ENCODE assay signal across 16 cellular contexts in the genomic region with DNA sequence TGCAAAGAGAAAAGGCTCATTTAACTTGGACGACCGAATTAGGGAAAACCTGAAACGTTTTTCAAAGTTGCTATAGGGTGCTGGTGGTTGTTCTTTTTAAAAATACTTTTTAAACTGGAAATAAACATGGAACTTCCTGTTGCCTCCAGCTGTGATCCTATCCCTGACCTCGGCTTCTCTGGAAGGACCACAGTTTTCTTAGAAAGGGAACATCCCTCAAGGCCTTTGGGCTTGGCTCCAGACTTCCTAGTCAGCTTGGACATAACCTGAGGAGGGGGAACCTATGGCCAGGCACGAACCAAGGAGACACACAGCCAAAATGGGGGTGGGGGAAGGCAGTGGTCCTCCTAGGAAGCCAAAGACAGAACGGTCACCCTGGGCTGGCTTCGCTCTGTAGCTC. TPM values are rescaled to one million over a fixed set of nuclear protein-coding genes. Genes with fewer than 3 reads are reported as not detected.
A peak's percentile ranks its signal among the peaks of the same experiment; 100 is the strongest.
DNase-seq lines count a peak whose midpoint lies in the region; ATAC-seq and TF ChIP-seq lines count a peak whose summit lies in the region.
"Had no signal": no experiment of that assay in that cellular context is flagged by ENCODE, and none has a peak within 500 bp of the region (broad histone marks: within the 10 kb centered on the region; RNA-seq: fewer than 3 reads in every experiment).

No MANE protein-coding gene starts in this region.

- ATAC-seq in left ventricle myocardium superior: peak; percentile 7
- no peak for ATAC-seq in Right ventricle myocardium superior (ENCODE audit: poor library complexity)
- no peak for ATAC-seq in HG02759 (IDR thresholded peaks at IDR 0.05; ENCODE audit: unreplicated experiment)
- ATAC-seq: HCT116 had no signal

- 24 to 33% (median 25%) methylated on average over 7 of the region's 7 CpGs for WGBS in ovary, 3 donors
- WGBS in testis, 2 donors: 46 to 75% methylated on average over 5 to 7 of the region's 7 CpGs

- no peaks in the 10 kb centered on the region for H3K27me3 ChIP-seq in ovary
- no peaks in the 10 kb centered on the region for H3K27me3 ChIP-seq in testis
- H3K27me3 ChIP-seq: BLaER1 had no signal

- H3K4me3 ChIP-seq in choroid plexus epithelial cell (ENCODE audit: low read depth, low read length) (no peak overlapping the region), ovary (no peak overlapping the region), testis (no peak overlapping the region)
- H3K4me3 ChIP-seq: BLaER1 had no signal

- TF ChIP-seq EP300 in ovary (IDR thresholded peaks at IDR 0.05): no peak

- no peak for TF ChIP-seq POLR2A in ovary (IDR thresholded peaks at IDR 0.05)
- TF ChIP-seq POLR2A in testis (IDR thresholded peaks at IDR 0.05): no peak

- POLR2A ChIA-PET in GM10248 (lab: Yijun Ruan, JAX): no interaction called here

- H3K4me1 ChIP-seq in ovary (ENCODE audit: insufficient read depth) (peaks cover 32% of the 10 kb centered on the region), testis (peaks cover 28% of the 10 kb centered on the region)

- TF ChIP-seq CTCF in choroid plexus epithelial cell (conservative IDR thresholded peaks at IDR 0.05; ENCODE audit: low read depth, low read length) (no peak), ovary (IDR thresholded peaks at IDR 0.05) (no peak), testis (IDR thresholded peaks at IDR 0.05) (no peak), GM10248 (IDR thresholded peaks at IDR 0.05; ENCODE audit: control extremely low read depth, extremely low read depth, low read depth, missing control alignments) (no peak)

- H3K9me3 ChIP-seq in ovary (no peaks in the 10 kb centered on the region), testis (no peaks in the 10 kb centered on the region)

- intact Hi-C loops in left ventricle myocardium superior (cut with micrococcal nuclease): no loop called here
- intact Hi-C loops in Right ventricle myocardium superior (cut with DNase I): no loop called here
- intact Hi-C loops in ovary (cut with DNase I): no loop called here
- intact Hi-C loops in testis (cut with DNase I; ENCODE audit: low total_unique reads): no loop called here

- no peaks in the 10 kb centered on the region for H3K36me3 ChIP-seq in ovary
- no peaks in the 10 kb centered on the region for H3K36me3 ChIP-seq in testis (ENCODE audit: low read depth, missing control alignments)

- H3K27ac ChIP-seq in ovary (peak overlapping the region in 1 of 2 donors; percentile 30), testis (peak overlapping the region in 1 of 2 donors; percentile 68)
- H3K27ac ChIP-seq: BLaER1 had no signal

- CTCF ChIA-PET in GM10248 (lab: Yijun Ruan, JAX): no interaction called here

- DNase-seq in left ventricle myocardium superior (no peak), Right ventricle myocardium superior (no peak), choroid plexus epithelial cell (ENCODE audit: low read depth) (peak; percentile 30), ovary (peak; percentile 69 to 83 (median 79)), testis (peak; percentile 74), GM10248 (ENCODE audit: extremely low spot score) (no peak)
- no peak for DNase-seq in activated CD8-positive, alpha-beta memory T cell treated with anti-CD3 and anti-CD28 coated beads, Interleukin-2, amount 50 U/mL, for 4 hours
- DNase-seq: 8988T; AML-193; Caco-2; CD8-positive, alpha-beta memory T cell; DND-41; GF-D8 had no signal

RNA-seq across cellular contexts. Expression of a gene that starts 57.7 kb away (rescaled TPM):
- total RNA-seq in left ventricle myocardium superior: 2.2 TPM
- 2.2 TPM for total RNA-seq in Right ventricle myocardium superior
- total RNA-seq in ovary: 1 to 10 TPM; 1.0 to 3.9 (median 2.4) TPM
- 1 to 10 TPM; 1.7 to 4.7 TPM for polyA plus RNA-seq in ovary
- 10 to 100 TPM; 27.1 to 32.8 TPM for total RNA-seq in testis
- 41.2 TPM for polyA plus RNA-seq in testis (ENCODE audit: insufficient read depth, low read depth, low replicate concordance)

RNA-seq across cellular contexts. Expression of a gene that starts 57.8 kb away (rescaled TPM):
- total RNA-seq in left ventricle myocardium superior: 28.2 TPM
- 31.4 TPM for total RNA-seq in Right ventricle myocardium superior
- 10 to 100 TPM; 14.9 to 68.1 (median 21.1) TPM for total RNA-seq in ovary
- polyA plus RNA-seq in ovary: 10 to 100 TPM; 21.0 to 57.8 TPM
- 10 to 100 TPM; 60.4 to 61.3 TPM for total RNA-seq in testis
- polyA plus RNA-seq in testis (ENCODE audit: insufficient read depth, low read depth, low replicate concordance): 122 TPM

Comparison
In these comparisons a context has a peak if more than half of its experiments do, and no peak if none do; other contexts are left out.
1. DNase-seq: peak in choroid plexus epithelial cell (single experiment), ovary (5 of 5) and testis (single experiment); none in left ventricle myocardium superior (single experiment), Right ventricle myocardium superior (single experiment), GM10248 (single experiment) and activated CD8-positive, alpha-beta memory T cell treated with anti-CD3 and anti-CD28 coated beads, Interleukin-2, amount 50 U/mL, for 4 hours (single experiment).